ENCODE assay signal across 26 cellular contexts in genomic region chr1:51498924-51499323, GRCh38. TPM values are rescaled to one million over a fixed set of nuclear protein-coding genes. Genes with fewer than 3 reads are reported as not detected.
DNase-seq lines count a peak whose midpoint lies in the region; ATAC-seq, FAIRE-seq and TF ChIP-seq lines count a peak whose summit lies in the region.
"Had no signal": no experiment of that assay in that cellular context is flagged by ENCODE, and none has a peak within 500 bp of the region (broad histone marks: within the 10 kb centered on the region; RNA-seq: fewer than 3 reads in every experiment).

No MANE protein-coding gene starts in this region.

- H3K79me2 ChIP-seq in HepG2 (ENCODE audit: insufficient read depth, low read length): peaks cover 27% of the 10 kb centered on the region
- peaks cover 95% of the 10 kb centered on the region for H3K79me2 ChIP-seq in OCI-LY7 (ENCODE audit: insufficient read depth, low read depth, low read length)
- H3K79me2 ChIP-seq in GM12878 (ENCODE audit: control insufficient read depth, insufficient read depth, low read length): peaks cover 97% of the 10 kb centered on the region
- peaks cover 74% of the 10 kb centered on the region for H3K79me2 ChIP-seq in osteoblast (ENCODE audit: insufficient read depth, low read length)

- H3K36me3 ChIP-seq in HepG2 (replicated peaks in 1 of 2; ENCODE audit: control insufficient read depth in 1 of 2, insufficient read depth in 2 of 2, low read length in 2 of 2): no peaks in the 10 kb centered on the region
- peaks cover 0 to 2% (median 0%) of the 10 kb centered on the region in 4 donors for H3K36me3 ChIP-seq in right lobe of liver
- peaks cover 55% of the 10 kb centered on the region for H3K36me3 ChIP-seq in OCI-LY7 (ENCODE audit: insufficient read depth, low read length)
- peaks cover 0 to 2% of the 10 kb centered on the region in 2 experiments; a peak in 2 of 4 replicates for H3K36me3 ChIP-seq in GM12878 (ENCODE audit: control insufficient read depth in 2 of 2, insufficient read depth in 2 of 2, low read length in 1 of 2)
- no peaks in the 10 kb centered on the region for H3K36me3 ChIP-seq in osteoblast (ENCODE audit: insufficient read depth, low read length)

- WGBS in HepG2 (ENCODE audit: low lambda C conversion rate): 95% methylated on average over 2 of the region's 2 CpGs
- 100% methylated on average over 2 of the region's 2 CpGs for WGBS in right lobe of liver (ENCODE audit: insufficient coverage, low coverage, low lambda C conversion rate, missing lambda C conversion rate)
- WGBS in GM12878 (ENCODE audit: insufficient coverage, insufficient replicate concordance, low lambda C conversion rate, missing lambda C conversion rate): 75% methylated on average over 2 of the region's 2 CpGs

- CTCF ChIA-PET in HepG2 (lab: Yijun Ruan, JAX; ENCODE audit: low intra/inter-chr PET ratio, low total read pairs) (no interaction called here), OCI-LY7 (lab: Charles Lee; ENCODE audit: unreplicated experiment) (no interaction called here), GM12878 (lab: Yijun Ruan, JAX) (interaction anchor here (0.7 to 0.9 kb wide), 2 partner anchors 37 to 54 kb away, joined by 3 read pairs; no protein-coding TSS in a partner anchor)

- H3K4me2 ChIP-seq in HepG2 (ENCODE audit: low read depth, low read length) (no peak overlapping the region), OCI-LY7 (ENCODE audit: low read length) (no peak overlapping the region), GM12878 (ENCODE audit: control insufficient read depth, insufficient read depth) (no peak overlapping the region), osteoblast (ENCODE audit: insufficient read depth, low read length) (no peak overlapping the region)

- BruUV-seq in HepG2 (replicated peaks; lab: Mats Ljungman, UMichigan) (TSS peak; percentile 17), OCI-LY7 (replicated peaks; lab: Mats Ljungman, UMichigan) (TSS peak; percentile 16), GM12878 (replicated peaks; lab: Mats Ljungman, UMichigan) (no TSS peak)

- POLR2A ChIA-PET in HepG2 (lab: Yijun Ruan, JAX) (no interaction called here), OCI-LY7 (lab: Charles Lee) (interaction anchor here (1.0 to 1.4 kb wide), 2 partner anchors 14 to 18 kb away, joined by 4 to 5 read pairs; no protein-coding TSS in a partner anchor), GM12878 (lab: Charles Lee) (interaction anchor here (0.6 kb wide), 1 partner anchor 80 kb away, joined by 3 read pairs; no protein-coding TSS in a partner anchor)

- DNase-seq in HepG2 (ENCODE audit: low spot score) (no peak), right lobe of liver (no peak), OCI-LY7 (ENCODE audit: low spot score) (no peak), GM12878 (ENCODE audit: low read depth, low spot score) (no peak), osteoblast (ENCODE audit: insufficient read length, low spot score, missing footprints) (no peak), nucleus accumbens (lab: John Stamatoyannopoulos, UW) (no peak)
- DNase-seq: AML-193; Calu3; CD8-positive, alpha-beta memory T cell; DMS153; KG1; NCI-H1092 treated with DMSO at 0.1 percent for 48 hours; NCI-H1436 treated with DMSO at 0.1 percent for 48 hours; NCI-H1930; NCI-H2227 treated with DMSO at 0.1 percent for 48 hours; NCI-H510A treated with DMSO at 0.1 percent for 48 hours; NCI-H774; NK-92 treated with Interleukin-12 subunit alpha and Interleukin-12 subunit beta, amount 100 ng/mL, for 24 hours; OCI-M1 had no signal

- TF ChIP-seq CTCF in HepG2 (CRISPR knock-in tag; IDR thresholded peaks at IDR 0.05) (no peak), right lobe of liver (IDR thresholded peaks at IDR 0.05) (no peak), OCI-LY7 (conservative IDR thresholded peaks at IDR 0.05; ENCODE audit: low read length) (no peak), GM12878 (IDR thresholded peaks at IDR 0.05 in 2 of 3, conservative IDR thresholded peaks at IDR 0.05 in 1 of 3; ENCODE audit: control insufficient read depth in 2 of 3, extremely low read depth in 1 of 3, insufficient read depth in 1 of 3, low read depth in 3 of 3, low read length in 3 of 3) (no peak), osteoblast (IDR thresholded peaks at IDR 0.05; ENCODE audit: extremely low read depth, low read depth, low read length) (no peak)

- no peaks in the 10 kb centered on the region for H3K9me3 ChIP-seq in HepG2 (ENCODE audit: low read length)
- no peaks in the 10 kb centered on the region for H3K9me3 ChIP-seq in right lobe of liver
- H3K9me3 ChIP-seq in OCI-LY7 (ENCODE audit: low read length): peaks cover 22% of the 10 kb centered on the region; the same call in 1 of the 2 replicates
- H3K9me3 ChIP-seq in GM12878 (replicated peaks; ENCODE audit: control insufficient read depth, insufficient read depth, low read length): peaks cover 13% of the 10 kb centered on the region
- no peaks in the 10 kb centered on the region for H3K9me3 ChIP-seq in osteoblast (ENCODE audit: low read depth, low read length)
- H3K9me3 ChIP-seq: SJSA1 had no signal

- intact Hi-C loops in HepG2 (cut with micrococcal nuclease; ENCODE audit: unreplicated experiment): no loop called here
- intact Hi-C loops in right lobe of liver (cut with DNase I): no loop called here
- intact Hi-C loops in OCI-LY7 (cut with micrococcal nuclease; ENCODE audit: unreplicated experiment): no loop called here
- intact Hi-C loops in GM12878 (cut with micrococcal nuclease; ENCODE audit: unreplicated experiment): no loop called here

- H3K27ac ChIP-seq in HepG2 (ENCODE audit: extremely low read length, insufficient read depth, low read length) (no peak overlapping the region), right lobe of liver (no peak overlapping the region), OCI-LY7 (ENCODE audit: low read depth, low read length, poor library complexity, severe bottlenecking) (no peak overlapping the region), GM12878 (ENCODE audit: control insufficient read depth, insufficient read depth) (no peak overlapping the region), osteoblast (ENCODE audit: low read depth, low read length) (no peak overlapping the region)
- H3K27ac ChIP-seq: C4-2B, SJSA1 had no signal

- no peaks in the 10 kb centered on the region for H3K9me2 ChIP-seq in OCI-LY7 (ENCODE audit: insufficient read depth, low read length)

- H4K20me1 ChIP-seq in HepG2 (ENCODE audit: insufficient read depth, low read length) (0 out of 2 replicates have a peak, but pooled peaks cover 2% of the 10 kb centered on the region), OCI-LY7 (ENCODE audit: insufficient read depth, low read length) (no peaks in the 10 kb centered on the region), GM12878 (ENCODE audit: control insufficient read depth, insufficient read depth) (no peaks in the 10 kb centered on the region), osteoblast (ENCODE audit: insufficient read depth, low read length) (no peaks in the 10 kb centered on the region)

- TF ChIP-seq POLR2A in HepG2 (IDR thresholded peaks at IDR 0.05; ENCODE audit: insufficient read depth in 1 of 2, low read depth in 2 of 2, low read length in 2 of 2) (no peak), right lobe of liver (IDR thresholded peaks at IDR 0.05) (no peak), GM12878 (IDR thresholded peaks at IDR 0.05; ENCODE audit: low read depth, low read length) (no peak)

- no peak for FAIRE-seq in HepG2 (lab: Jason Lieb, UNC)
- peak; percentile 18 for FAIRE-seq in GM12878 (lab: Jason Lieb, UNC)
- FAIRE-seq: G401.6, H1, RCC 7860 had no signal

- H3K4me1 ChIP-seq in HepG2 (ENCODE audit: insufficient read depth, low read length) (peaks cover 8% of the 10 kb centered on the region), right lobe of liver (peaks cover 0 to 18% (median 7%) of the 10 kb centered on the region in 4 donors), OCI-LY7 (ENCODE audit: insufficient read depth, low read length, poor library complexity, severe bottlenecking) (peaks cover 34% of the 10 kb centered on the region), GM12878 (ENCODE audit: control insufficient read depth, insufficient read depth, low read length) (peaks cover 63% of the 10 kb centered on the region), osteoblast (ENCODE audit: insufficient read depth, low read length) (no peaks in the 10 kb centered on the region)
- H3K4me1 ChIP-seq: SJSA1 had no signal

- H3K27me3 ChIP-seq in HepG2 (ENCODE audit: control insufficient read depth in 1 of 2, insufficient read depth in 2 of 2, low read length in 2 of 2) (no peaks in the 10 kb centered on the region), right lobe of liver (no peaks in the 10 kb centered on the region), GM12878 (replicated peaks in 1 of 2; ENCODE audit: control insufficient read depth in 2 of 2, insufficient read depth in 2 of 2, low read length in 1 of 2) (no peaks in the 10 kb centered on the region), osteoblast (ENCODE audit: insufficient read depth, low read length) (no peaks in the 10 kb centered on the region)
- H3K27me3 ChIP-seq: SJSA1 had no signal

- in situ Hi-C loops in HepG2 (cut with HindIII; ENCODE audit: extremely low pct_ligation_motif_present, low pct_unique_long_range_greater_than_20kb): no loop called here
- in situ Hi-C loops in GM12878 (cut with MboI): no loop called here

- RAD21 ChIA-PET in GM12878 (lab: Charles Lee; ENCODE audit: unreplicated experiment): no interaction called here

- H3K4me3 ChIP-seq in HepG2 (replicated peaks in 1 of 3; ENCODE audit: insufficient read depth in 1 of 3, low read depth in 2 of 3, low read length in 3 of 3) (no peak overlapping the region), right lobe of liver (no peak overlapping the region), OCI-LY7 (ENCODE audit: low read depth, low read length, poor library complexity, severe bottlenecking) (no peak overlapping the region), GM12878 (no peak overlapping the region), osteoblast (ENCODE audit: insufficient read depth, low read length) (no peak overlapping the region)
- H3K4me3 ChIP-seq: SJSA1 had no signal

- H2AFZ ChIP-seq in HepG2 (ENCODE audit: low read length) (no peak overlapping the region), OCI-LY7 (ENCODE audit: low read length) (no peak overlapping the region), GM12878 (ENCODE audit: control insufficient read depth, low read depth, low read length) (no peak overlapping the region), osteoblast (ENCODE audit: low read length) (no peak overlapping the region)

- no peak for TF ChIP-seq EP300 in HepG2 (IDR thresholded peaks at IDR 0.05; ENCODE audit: low read depth in 2 of 2, low read length in 2 of 2)
- no peak for TF ChIP-seq EP300 in HepG2 (CRISPR knock-in tag; IDR thresholded peaks at IDR 0.05; ENCODE audit: borderline replicate concordance)
- no peak for TF ChIP-seq EP300 in GM12878 (IDR thresholded peaks at IDR 0.05; ENCODE audit: borderline replicate concordance in 1 of 2, control insufficient read depth in 1 of 2, low read depth in 2 of 2, low read length in 2 of 2)

- SMC1A ChIA-PET in GM12878 (lab: Charles Lee; ENCODE audit: uncharacterized antibody, unreplicated experiment): interaction anchor here (0.8 to 1.3 kb wide), 2 partner anchors 12 to 14 kb away, joined by 4 to 5 read pairs; no protein-coding TSS in a partner anchor

- ATAC-seq in HepG2 (no peak), right lobe of liver (no peak), GM12878 (no peak), HG02588 (IDR thresholded peaks at IDR 0.05; ENCODE audit: unreplicated experiment) (no peak)
- ATAC-seq: Right ventricle myocardium inferior had no signal

- no peak for TF ChIP-seq RAD21 in HepG2 (CRISPR knock-in tag; IDR thresholded peaks at IDR 0.05)
- TF ChIP-seq RAD21 in GM12878 (IDR thresholded peaks at IDR 0.05; ENCODE audit: insufficient read depth, low read depth, low read length): no peak

- H3K9ac ChIP-seq in HepG2 (ENCODE audit: insufficient read depth, low read depth, low read length) (no peak overlapping the region), GM12878 (ENCODE audit: control insufficient read depth, insufficient read depth, low read length) (no peak overlapping the region)

RNA-seq across cellular contexts. Expression of gene EPS15, which starts 20.1 kb away (rescaled TPM):
- total RNA-seq in HepG2 (2016; rRNA removed; fragmentation: Illumina TruSeq; extraction: Trizol) (19.3 and 33.6 TPM in 2 replicates), right lobe of liver (10 to 100 TPM; 23.2 to 30.9 (median 28.6) TPM), OCI-LY7 (2022) (73.2 and 79.4 TPM in 2 replicates), GM12878 (2014; rRNA removed) (53.4 and 65.1 TPM in 2 replicates), GM12878 (2014; rRNA removed; fragmentation: Illumina TruSeq; extraction: Trizol) (71.6 and 75.1 TPM in 2 replicates), GM12878 (2021) (87.8 and 88.2 TPM in 2 replicates), osteoblast (79.9 and 82.2 TPM in 2 replicates)
- 18.9 and 24.9 TPM in 2 replicates for total RNA-seq in HepG2 (2016; cell fraction: cytosol; rRNA removed; fragmentation: Illumina TruSeq; extraction: Trizol; ENCODE audit: low read depth)
- 18.3 and 30.7 TPM in 2 replicates for total RNA-seq in HepG2 (2016; cell fraction: insoluble cytoplasmic fraction; rRNA removed; fragmentation: Illumina TruSeq; extraction: Trizol)
- total RNA-seq in HepG2 (2016; cell fraction: membrane; rRNA removed; fragmentation: Illumina TruSeq; extraction: Trizol): 20.2 and 23.7 TPM in 2 replicates
- 19.4 and 20.2 TPM in 2 replicates for total RNA-seq in HepG2 (2016; cell fraction: nucleus; rRNA removed; fragmentation: Illumina TruSeq; extraction: Trizol)
- polyA plus RNA-seq in HepG2 (2011; rRNA removed) (13.5 and 14.3 TPM in 2 replicates), GM12878 (2011; rRNA removed) (61.9 and 86.3 TPM in 2 replicates), GM12878 (2014; fragmentation: Illumina TruSeq; extraction: Trizol) (60.6 and 80.7 TPM in 2 replicates), GM12878 (2014; fragmentation: Nextera tagmentation; extraction: Ambion mirVana) (10 to 100 TPM; 24.7 to 49.5 TPM), GM12878 (2014; rRNA removed) (37.6 and 43.3 TPM in 2 replicates), GM12878 (2016; fragmentation: Nextera tagmentation; extraction: Ambion mirVana) (10 to 100 TPM; 55.5 to 57.1 TPM)
- polyA plus RNA-seq in HepG2 (2011; cell fraction: cytosol; rRNA removed): 6.6 and 11.7 TPM in 2 replicates
- 11.1 and 13.7 TPM in 2 replicates for polyA plus RNA-seq in HepG2 (2011; cell fraction: nucleus; rRNA removed)
- 17.2 and 18.4 TPM in 2 replicates for polyA plus RNA-seq in HepG2 (2012)
- polyA plus RNA-seq in HepG2 (2016; cell fraction: cytosol; fragmentation: Illumina TruSeq; extraction: Trizol; ENCODE audit: low read depth): 1.9 and 2.1 TPM in 2 replicates
- polyA plus RNA-seq in HepG2 (2016; cell fraction: insoluble cytoplasmic fraction; fragmentation: Illumina TruSeq; extraction: Trizol; ENCODE audit: low read depth): 22.3 and 23.1 TPM in 2 replicates
- polyA plus RNA-seq in HepG2 (2016; cell fraction: membrane; fragmentation: Illumina TruSeq; extraction: Trizol; ENCODE audit: low read depth): 7.0 and 7.5 TPM in 2 replicates
- 18.0 and 18.2 TPM in 2 replicates for polyA plus RNA-seq in HepG2 (2016; cell fraction: nucleus; fragmentation: Illumina TruSeq; extraction: Trizol; ENCODE audit: insufficient read depth, low read depth)
- 20.3 and 23.0 TPM in 2 replicates for polyA minus RNA-seq in HepG2 (2011; rRNA and poly(A)+ RNA removed; ENCODE audit: low replicate concordance)
- 28.8 and 39.2 TPM in 2 replicates for polyA minus RNA-seq in HepG2 (2011; cell fraction: cytosol; rRNA and poly(A)+ RNA removed)
- polyA minus RNA-seq in HepG2 (2011; cell fraction: nucleus; rRNA and poly(A)+ RNA removed): 39.4 and 39.5 TPM in 2 replicates
- 23.8 and 35.5 TPM in 2 replicates for total RNA-seq in OCI-LY7 (2014; rRNA removed; shearing (Covaris generic))
- total RNA-seq in GM12878 (2013; cell fraction: nucleolus; rRNA removed): 323 and 356 TPM in 2 replicates
- 19.0 TPM for polyA plus RNA-seq in GM12878 (2011; ENCODE audit: low read depth)
- polyA plus RNA-seq in GM12878 (2011; cell fraction: cytosol; rRNA removed): 23.5 and 33.2 TPM in 2 replicates
- polyA plus RNA-seq in GM12878 (2011; cell fraction: nucleus; rRNA removed): 33.4 and 34.4 TPM in 2 replicates
- 27.6 and 33.8 TPM in 2 replicates for polyA plus RNA-seq in GM12878 (2012)
- polyA minus RNA-seq in GM12878 (2011; rRNA and poly(A)+ RNA removed): 79.6 and 113 TPM in 2 replicates
- 37.7 and 45.4 TPM in 2 replicates for polyA minus RNA-seq in GM12878 (2011; cell fraction: cytosol; rRNA and poly(A)+ RNA removed)
- 29.9 and 40.9 TPM in 2 replicates for polyA minus RNA-seq in GM12878 (2011; cell fraction: nucleus; rRNA and poly(A)+ RNA removed)
